Comparison of ENCODE assay signal across 24 cellular contexts in genomic region chr7:92002720-92003119, GRCh38.
DNase-seq lines count a peak whose midpoint lies in the region; ATAC-seq, FAIRE-seq and TF ChIP-seq lines count a peak whose summit lies in the region.
"Had no signal": no experiment of that assay in that cellular context is flagged by ENCODE, and none has a peak within 500 bp of the region (broad histone marks: within the 10 kb centered on the region; RNA-seq: fewer than 3 reads in every experiment).

No MANE protein-coding gene starts in this region.

- no peak for FAIRE-seq in GM12892 (lab: Jason Lieb, UNC)

- peak; percentile 83 for ATAC-seq in GM18867 (IDR thresholded peaks at IDR 0.05; ENCODE audit: unreplicated experiment)
- peak; percentile 60 for ATAC-seq in GM21447 (IDR thresholded peaks at IDR 0.05; ENCODE audit: unreplicated experiment)
- ATAC-seq in HG03066 (IDR thresholded peaks at IDR 0.05; ENCODE audit: low read depth, unreplicated experiment) = peak; percentile 54
- ATAC-seq in T-helper 17 cell = no peak
- ATAC-seq: activated naive CD4-positive, alpha-beta T cell treated with anti-CD3 and anti-CD28 coated beads, Interleukin-2, amount 50 U/mL, for 72 hours; activated T-helper 17 cell treated with anti-CD3 and anti-CD28 coated beads, Interleukin-2, amount 50 U/mL, for 72 hours; natural killer cell treated with Interleukin-12 subunit alpha and Interleukin-12 subunit beta and Interleukin-15 and Interleukin-18, amount 100 ng/mL, for 72 hours; stimulated activated effector memory CD8-positive, alpha-beta T cell treated with anti-CD3 and anti-CD28 coated beads, Interleukin-12 subunit alpha, Interleukin-12 subunit beta, amount 100 ng/mL, for 72 hours; WTC11 had no signal

- DNase-seq in T-helper 17 cell (no peak), dermis blood vessel endothelial cell (no peak), DMS53 treated with DMSO at 0.1 percent for 48 hours (lab: John Stamatoyannopoulos, UW; ENCODE audit: unreplicated experiment) (no peak), GM12892 (ENCODE audit: insufficient read length) (no peak), putamen (ENCODE audit: low spot score) (no peak)
- DNase-seq: anterior cingulate cortex, DND-41, HFFc6, IMR-90, NCI-H1105 treated with DMSO at 0.1 percent for 48 hours, NCI-H2081, NCI-H345, NCI-H82, SK-N-SH, substantia nigra had no signal

- H3K36me3 Mint-ChIP-seq in T-helper 17 cell (ENCODE audit: low read depth) = peaks cover 16% of the 10 kb centered on the region

- peak overlapping the region; percentile 49 for H3K27ac Mint-ChIP-seq in T-helper 17 cell
- H3K27ac Mint-ChIP-seq: activated naive CD4-positive, alpha-beta T cell treated with anti-CD3 and anti-CD28 coated beads, Interleukin-2, amount 50 U/mL, for 72 hours; activated T-helper 17 cell treated with anti-CD3 and anti-CD28 coated beads, Interleukin-2, amount 50 U/mL, for 72 hours; HFFc6; natural killer cell treated with Interleukin-12 subunit alpha and Interleukin-12 subunit beta and Interleukin-15 and Interleukin-18, amount 100 ng/mL, for 72 hours; stimulated activated effector memory CD8-positive, alpha-beta T cell treated with anti-CD3 and anti-CD28 coated beads, Interleukin-12 subunit alpha, Interleukin-12 subunit beta, amount 100 ng/mL, for 72 hours; T-helper 2 cell treated with Interferon-gamma antibody and Interleukin-4, amounts not matched to agents 5 μg/mL and 100 μg/mL, for 36 hours; WTC11 had no signal

- H3K4me3 Mint-ChIP-seq in T-helper 17 cell = no peak overlapping the region
- H3K4me3 Mint-ChIP-seq: activated T-helper 17 cell treated with anti-CD3 and anti-CD28 coated beads, Interleukin-2, amount 50 U/mL, for 72 hours; HFFc6; natural killer cell treated with Interleukin-12 subunit alpha and Interleukin-12 subunit beta and Interleukin-15 and Interleukin-18, amount 100 ng/mL, for 72 hours; stimulated activated effector memory CD8-positive, alpha-beta T cell treated with anti-CD3 and anti-CD28 coated beads, Interleukin-12 subunit alpha, Interleukin-12 subunit beta, amount 100 ng/mL, for 72 hours; T-helper 2 cell treated with Interferon-gamma antibody and Interleukin-4, amounts not matched to agents 5 μg/mL and 100 μg/mL, for 36 hours; WTC11 had no signal

- TF ChIP-seq POLR2A in GM12892 (IDR thresholded peaks at IDR 0.05; ENCODE audit: low read depth, low read length) = no peak

- no peaks in the 10 kb centered on the region for H3K4me1 Mint-ChIP-seq in T-helper 17 cell
- H3K4me1 Mint-ChIP-seq: activated T-helper 17 cell treated with anti-CD3 and anti-CD28 coated beads, Interleukin-2, amount 50 U/mL, for 72 hours; stimulated activated effector memory CD8-positive, alpha-beta T cell treated with anti-CD3 and anti-CD28 coated beads, Interleukin-12 subunit alpha, Interleukin-12 subunit beta, amount 100 ng/mL, for 72 hours; WTC11 had no signal

- H3K27me3 Mint-ChIP-seq in T-helper 17 cell = no peaks in the 10 kb centered on the region
- H3K27me3 Mint-ChIP-seq: activated T-helper 17 cell treated with anti-CD3 and anti-CD28 coated beads, Interleukin-2, amount 50 U/mL, for 72 hours; natural killer cell treated with Interleukin-12 subunit alpha and Interleukin-12 subunit beta and Interleukin-15 and Interleukin-18, amount 100 ng/mL, for 72 hours had no signal

- H3K9me3 ChIP-seq in T-helper 17 cell (ENCODE audit: control insufficient read depth, low read length, poor library complexity, severe bottlenecking) = no peaks in the 10 kb centered on the region
